Comparison of ENCODE assay signal across 1 cellular context in the genomic region with DNA sequence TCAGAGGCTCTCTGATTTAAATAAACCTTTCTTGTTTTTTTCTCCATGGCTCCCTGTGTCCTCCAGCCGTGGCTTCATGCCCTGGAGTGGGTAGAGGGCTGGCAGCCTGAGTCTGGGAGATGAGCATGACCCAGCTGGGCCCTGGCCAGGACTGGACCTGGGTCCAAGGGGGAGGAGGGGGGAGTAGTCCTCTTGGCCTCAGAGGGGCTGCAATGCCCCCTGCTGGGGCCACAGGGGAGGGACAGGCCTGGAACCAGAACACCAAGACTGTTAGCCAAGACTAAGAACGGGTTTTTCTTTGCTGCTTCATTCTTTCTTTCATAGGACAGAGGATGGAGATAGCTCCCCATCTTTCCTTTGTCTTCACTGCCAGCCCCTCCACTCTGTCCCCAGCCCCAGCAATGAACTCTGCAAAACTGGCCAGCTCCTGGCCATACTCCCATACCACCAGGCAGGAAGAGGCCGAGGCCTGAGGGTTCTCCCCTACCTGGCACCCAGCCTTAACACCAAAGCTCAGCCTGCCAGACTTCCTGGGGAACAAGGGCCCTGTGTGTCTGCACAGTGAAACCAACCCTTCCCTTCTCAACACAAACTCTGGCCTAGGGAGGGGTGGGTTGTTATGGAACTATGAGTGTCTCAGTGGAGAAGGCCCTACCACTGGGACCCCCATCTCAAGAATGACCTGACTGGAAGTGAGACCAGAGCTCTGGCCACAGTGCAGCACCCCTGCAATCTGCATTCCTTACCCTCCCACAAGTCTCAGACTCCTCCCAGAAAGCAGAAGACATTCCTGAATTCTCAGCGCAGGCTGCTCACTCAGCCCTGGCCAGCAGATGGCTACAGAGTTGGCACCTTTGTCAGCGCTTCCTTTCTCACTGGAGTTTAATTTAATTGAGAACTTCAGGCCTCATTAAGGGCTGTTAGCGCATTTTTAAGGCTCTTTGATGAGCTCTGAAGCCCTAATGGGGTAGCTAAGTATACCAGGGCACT.
A peak's percentile ranks its signal among the peaks of the same experiment; 100 is the strongest.
TF ChIP-seq lines count a peak whose summit lies in the region.

No MANE protein-coding gene starts in this region.

TF ChIP-seq in SK-N-SH, 30 proteins besides CTCF, POLR2A, EP300 and RAD21 (continued from another document):
- TF ChIP-seq SMC3 (IDR thresholded peaks at IDR 0.05; ENCODE audit: low read depth, low read length) (peak; percentile 86), FOSL2 (IDR thresholded peaks at IDR 0.05; ENCODE audit: borderline replicate concordance, low read depth) (no peak), FOXJ3 (CRISPR knock-in tag; IDR thresholded peaks at IDR 0.05) (no peak; the same call in 1 of the 2 replicates), NRF1 (IDR thresholded peaks at IDR 0.05; ENCODE audit: low read depth, low read length) (no peak), FOXM1 (IDR thresholded peaks at IDR 0.05; ENCODE audit: low read depth) (no peak), USF2 (IDR thresholded peaks at IDR 0.05; ENCODE audit: borderline replicate concordance, low read depth, low read length) (no peak), POLR2AphosphoS5 (IDR thresholded peaks at IDR 0.05; ENCODE audit: low read depth, low read length) (no peak), GATA2 (CRISPR knock-in tag; IDR thresholded peaks at IDR 0.05) (0 out of 2 replicates have a peak, but pooled peaks have one; percentile 16), RXRA (IDR thresholded peaks at IDR 0.05; ENCODE audit: borderline replicate concordance, low read depth) (no peak), PBX3 (IDR thresholded peaks at IDR 0.05) (0 out of 2 replicates have a peak, but pooled peaks have one; percentile 12), RCOR1 (IDR thresholded peaks at IDR 0.05; ENCODE audit: low read length) (no peak; the same call in 1 of the 2 replicates), YY1 (IDR thresholded peaks at IDR 0.05; ENCODE audit: low read depth) (no peak), NFIC (IDR thresholded peaks at IDR 0.05; ENCODE audit: borderline replicate concordance) (peak; percentile 81), SIN3A (IDR thresholded peaks at IDR 0.05; ENCODE audit: borderline replicate concordance, low read depth, low read length) (0 out of 2 replicates have a peak, but pooled peaks have one; percentile 17), RFX5 (IDR thresholded peaks at IDR 0.05; ENCODE audit: low read length) (no peak)
- TF ChIP-seq, protein P1, sequence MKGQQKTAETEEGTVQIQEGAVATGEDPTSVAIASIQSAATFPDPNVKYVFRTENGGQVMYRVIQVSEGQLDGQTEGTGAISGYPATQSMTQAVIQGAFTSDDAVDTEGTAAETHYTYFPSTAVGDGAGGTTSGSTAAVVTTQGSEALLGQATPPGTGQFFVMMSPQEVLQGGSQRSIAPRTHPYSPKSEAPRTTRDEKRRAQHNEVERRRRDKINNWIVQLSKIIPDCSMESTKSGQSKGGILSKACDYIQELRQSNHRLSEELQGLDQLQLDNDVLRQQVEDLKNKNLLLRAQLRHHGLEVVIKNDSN (IDR thresholded peaks at IDR 0.05; ENCODE audit: borderline replicate concordance, low read depth), result no peak
- TF ChIP-seq, protein P2, sequence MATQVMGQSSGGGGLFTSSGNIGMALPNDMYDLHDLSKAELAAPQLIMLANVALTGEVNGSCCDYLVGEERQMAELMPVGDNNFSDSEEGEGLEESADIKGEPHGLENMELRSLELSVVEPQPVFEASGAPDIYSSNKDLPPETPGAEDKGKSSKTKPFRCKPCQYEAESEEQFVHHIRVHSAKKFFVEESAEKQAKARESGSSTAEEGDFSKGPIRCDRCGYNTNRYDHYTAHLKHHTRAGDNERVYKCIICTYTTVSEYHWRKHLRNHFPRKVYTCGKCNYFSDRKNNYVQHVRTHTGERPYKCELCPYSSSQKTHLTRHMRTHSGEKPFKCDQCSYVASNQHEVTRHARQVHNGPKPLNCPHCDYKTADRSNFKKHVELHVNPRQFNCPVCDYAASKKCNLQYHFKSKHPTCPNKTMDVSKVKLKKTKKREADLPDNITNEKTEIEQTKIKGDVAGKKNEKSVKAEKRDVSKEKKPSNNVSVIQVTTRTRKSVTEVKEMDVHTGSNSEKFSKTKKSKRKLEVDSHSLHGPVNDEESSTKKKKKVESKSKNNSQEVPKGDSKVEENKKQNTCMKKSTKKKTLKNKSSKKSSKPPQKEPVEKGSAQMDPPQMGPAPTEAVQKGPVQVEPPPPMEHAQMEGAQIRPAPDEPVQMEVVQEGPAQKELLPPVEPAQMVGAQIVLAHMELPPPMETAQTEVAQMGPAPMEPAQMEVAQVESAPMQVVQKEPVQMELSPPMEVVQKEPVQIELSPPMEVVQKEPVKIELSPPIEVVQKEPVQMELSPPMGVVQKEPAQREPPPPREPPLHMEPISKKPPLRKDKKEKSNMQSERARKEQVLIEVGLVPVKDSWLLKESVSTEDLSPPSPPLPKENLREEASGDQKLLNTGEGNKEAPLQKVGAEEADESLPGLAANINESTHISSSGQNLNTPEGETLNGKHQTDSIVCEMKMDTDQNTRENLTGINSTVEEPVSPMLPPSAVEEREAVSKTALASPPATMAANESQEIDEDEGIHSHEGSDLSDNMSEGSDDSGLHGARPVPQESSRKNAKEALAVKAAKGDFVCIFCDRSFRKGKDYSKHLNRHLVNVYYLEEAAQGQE (IDR thresholded peaks at IDR 0.05; ENCODE audit: low read depth, low read length), result no peak
